9 cellular contexts compared by ENCODE assay signal in genomic region chr19:4060621-4061177, GRCh38. TPM values are rescaled to one million over a fixed set of nuclear protein-coding genes. Genes with fewer than 3 reads are reported as not detected.
DNase-seq lines count a peak whose midpoint lies in the region; ATAC-seq and TF ChIP-seq lines count a peak whose summit lies in the region.
"Had no signal": no experiment of that assay in that cellular context is flagged by ENCODE, and none has a peak within 500 bp of the region (broad histone marks: within the 10 kb centered on the region; RNA-seq: fewer than 3 reads in every experiment).

No MANE protein-coding gene starts in this region.

- peaks cover 93% of the 10 kb centered on the region for H4K20me1 ChIP-seq in SK-N-SH (ENCODE audit: insufficient read depth)

- no peaks in the 10 kb centered on the region for H3K36me3 ChIP-seq in skeletal muscle tissue (ENCODE audit: control insufficient read depth in 3 of 3, insufficient read depth in 3 of 3, low read length in 3 of 3)
- peaks cover 3 to 13% of the 10 kb centered on the region in 2 experiments for H3K36me3 ChIP-seq in SK-N-SH (replicated peaks in 1 of 2; ENCODE audit: control insufficient read depth in 1 of 2, insufficient read depth in 2 of 2, low read length in 1 of 2)

- WGBS in SK-N-SH (ENCODE audit: low lambda C conversion rate), result 100% methylated on average over 3 of the region's 16 CpGs

- CTCF ChIA-PET in activated B cell treated with CpG ODN at 0.5 μM for 24 hours (lab: Charles Lee) (no interaction called here), SK-N-SH (lab: Yijun Ruan, JAX) (no interaction called here)

- H3K9me3 Mint-ChIP-seq in activated B cell treated with CpG ODN at 0.5 μM for 24 hours, result no peaks in the 10 kb centered on the region

- no peak overlapping the region for H2AFZ ChIP-seq in SK-N-SH (ENCODE audit: low read depth)

- H3K4me3 Mint-ChIP-seq in activated B cell treated with CpG ODN at 0.5 μM for 24 hours, result peak overlapping the region; percentile 48

- H3K9ac ChIP-seq in skeletal muscle tissue (ENCODE audit: low read depth in 1 of 3, low read length in 3 of 3), result peak overlapping the region; percentile 57 to 85 (median 71)
- no peak overlapping the region for H3K9ac ChIP-seq in SK-N-SH

- no peak overlapping the region for H3K4me2 ChIP-seq in SK-N-SH

- TF ChIP-seq CTCF in GM12864 (IDR thresholded peaks at IDR 0.05; ENCODE audit: low read depth, low read length, missing control alignments) (no peak), activated B cell treated with CpG ODN at 0.5 μM for 24 hours (IDR thresholded peaks at IDR 0.05) (no peak), fibroblast of villous mesenchyme (IDR thresholded peaks at IDR 0.05; ENCODE audit: insufficient read depth, low read depth, low read length) (no peak), SK-N-SH (IDR thresholded peaks at IDR 0.05) (no peak)

- H3F3A ChIP-seq in SK-N-SH (replicated peaks; ENCODE audit: insufficient read depth), result peaks cover 17% of the 10 kb centered on the region

- H3K9me3 ChIP-seq in skeletal muscle tissue (ENCODE audit: control insufficient read depth in 3 of 3, low read length in 3 of 3), result no peaks in the 10 kb centered on the region
- H3K9me3 ChIP-seq in SK-N-SH, result no peaks in the 10 kb centered on the region

- no peak for TF ChIP-seq RAD21 in SK-N-SH (IDR thresholded peaks at IDR 0.05; ENCODE audit: low read length)

- H3K27me3 ChIP-seq in skeletal muscle tissue (ENCODE audit: control insufficient read depth in 3 of 3, insufficient read depth in 3 of 3, low read length in 3 of 3) (no peaks in the 10 kb centered on the region), SK-N-SH (ENCODE audit: insufficient read depth) (no peaks in the 10 kb centered on the region)

- no peak for TF ChIP-seq EP300 in SK-N-SH (IDR thresholded peaks at IDR 0.05; ENCODE audit: borderline replicate concordance in 1 of 2, low read depth in 1 of 2, low read length in 1 of 2)

- peaks cover 55% of the 10 kb centered on the region for H3K4me1 Mint-ChIP-seq in activated B cell treated with CpG ODN at 0.5 μM for 24 hours

- peaks cover 94% of the 10 kb centered on the region for H3K79me2 ChIP-seq in SK-N-SH (ENCODE audit: insufficient read depth)

- no peaks in the 10 kb centered on the region for H3K9me2 ChIP-seq in SK-N-SH

- peak overlapping the region; percentile 97 for H3K27ac ChIP-seq in skeletal muscle tissue (ENCODE audit: low read depth, low read length)
- H3K27ac ChIP-seq in SK-N-SH (ENCODE audit: low read depth in 2 of 2, low read length in 1 of 2), result no peak overlapping the region

- H3K27me3 Mint-ChIP-seq in activated B cell treated with CpG ODN at 0.5 μM for 24 hours, result no peaks in the 10 kb centered on the region

- peak overlapping the region; percentile 78 for H3K27ac Mint-ChIP-seq in activated B cell treated with CpG ODN at 0.5 μM for 24 hours

- H3K4me1 ChIP-seq in skeletal muscle tissue (ENCODE audit: control insufficient read depth in 3 of 3, insufficient read depth in 3 of 3, low read length in 3 of 3) (peaks cover 62 to 67% (median 65%) of the 10 kb centered on the region in 3 donors), SK-N-SH (ENCODE audit: control insufficient read depth in 1 of 2, insufficient read depth in 2 of 2, low read depth in 1 of 2, low read length in 1 of 2) (peaks cover 6 to 10% of the 10 kb centered on the region in 2 experiments; a peak in 2 of 4 replicates)

- DNase-seq in GM12864 (ENCODE audit: low read depth), result no peak
- no peak for DNase-seq in activated B cell treated with CpG ODN at 0.5 μM for 24 hours
- DNase-seq in fibroblast of villous mesenchyme (ENCODE audit: low read depth), result no peak
- no peak for DNase-seq in islet precursor cell
- no peak for DNase-seq in SK-N-SH
- DNase-seq in anterior cingulate cortex (lab: John Stamatoyannopoulos, UW), result no peak
- DNase-seq: NCI-H1048 had no signal

- H3K4me3 ChIP-seq in GM12864 (ENCODE audit: low read depth, low read length) (peak overlapping the region; percentile 50), fibroblast of villous mesenchyme (ENCODE audit: low read depth, low read length) (peak overlapping the region; percentile 54), skeletal muscle tissue (ENCODE audit: low read length in 3 of 3) (peak overlapping the region; percentile 38 to 75 (median 68)), SK-N-SH (ENCODE audit: low read depth in 2 of 2, low read length in 1 of 2) (no peak overlapping the region)

- intact Hi-C loops in activated B cell treated with CpG ODN at 0.5 μM for 24 hours (cut with micrococcal nuclease), result loop anchor here (10.0 kb wide), 1 partner anchor 506 kb away; the partner anchor contains the start of gene MFSD12

- peaks cover 18% of the 10 kb centered on the region for H3K36me3 Mint-ChIP-seq in activated B cell treated with CpG ODN at 0.5 μM for 24 hours (ENCODE audit: low read depth)

- POLR2A ChIA-PET in activated B cell treated with CpG ODN at 0.5 μM for 24 hours (lab: Charles Lee), result interaction anchor here (0.6 to 4.5 kb wide), 3 partner anchors 22 to 71 kb away, joined by 3 to 21 read pairs (median 5); no protein-coding TSS in a partner anchor
- POLR2A ChIA-PET in SK-N-SH (lab: Yijun Ruan, JAX), result no interaction called here

- ATAC-seq in activated B cell treated with CpG ODN at 0.5 μM for 24 hours (ENCODE audit: low read depth), result no peak
- ATAC-seq in HG02798 (IDR thresholded peaks at IDR 0.05; ENCODE audit: poor library complexity, unreplicated experiment), result no peak

TF ChIP-seq in SK-N-SH, 30 proteins besides CTCF, POLR2A, EP300 and RAD21:
- TF ChIP-seq NRF1 (IDR thresholded peaks at IDR 0.05; ENCODE audit: low read depth, low read length) (no peak), FOSL2 (IDR thresholded peaks at IDR 0.05; ENCODE audit: borderline replicate concordance, low read depth) (no peak), GABPA (IDR thresholded peaks at IDR 0.05; ENCODE audit: low read depth) (no peak)

RNA-seq across cellular contexts. Expression of gene ZBTB7A, which starts 6.0 kb away (rescaled TPM):
- 44.5 and 49.2 TPM in 2 replicates for total RNA-seq in activated B cell treated with CpG ODN at 0.5 μM for 24 hours
- 30.9 and 31.5 TPM in 2 replicates for total RNA-seq in fibroblast of villous mesenchyme
- total RNA-seq in skeletal muscle tissue, result 4.2 TPM
- polyA plus RNA-seq in SK-N-SH (2012; rRNA removed), result 5.6 and 7.4 TPM in 2 replicates
- polyA plus RNA-seq in SK-N-SH (2012; cell fraction: cytosol; rRNA removed), result 2.8 and 5.8 TPM in 2 replicates
- 17.7 and 19.8 TPM in 2 replicates for polyA plus RNA-seq in SK-N-SH (2012; cell fraction: nucleus; rRNA removed)

RNA-seq across cellular contexts. Expression of gene PIAS4, which starts 53.2 kb away (rescaled TPM):
- 36.4 and 37.2 TPM in 2 replicates for total RNA-seq in activated B cell treated with CpG ODN at 0.5 μM for 24 hours
- 17.3 and 26.7 TPM in 2 replicates for total RNA-seq in fibroblast of villous mesenchyme
- total RNA-seq in skeletal muscle tissue, result 19.3 TPM
- 7.7 and 14.1 TPM in 2 replicates for polyA plus RNA-seq in SK-N-SH (2012; rRNA removed)
- 4.8 and 7.9 TPM in 2 replicates for polyA plus RNA-seq in SK-N-SH (2012; cell fraction: cytosol; rRNA removed)
- 17.7 and 23.8 TPM in 2 replicates for polyA plus RNA-seq in SK-N-SH (2012; cell fraction: nucleus; rRNA removed)

Comparison
In these comparisons a context has a peak if more than half of its experiments do, and no peak if none do; other contexts are left out.
1. H3K4me3 ChIP-seq: peak in GM12864 (single experiment), fibroblast of villous mesenchyme (single experiment) and skeletal muscle tissue (3 of 3); none in SK-N-SH (0 of 2).